8 cellular contexts compared by ENCODE assay signal in genomic region chr10:32445036-32445435, GRCh38. TPM values are rescaled to one million over a fixed set of nuclear protein-coding genes. Genes with fewer than 3 reads are reported as not detected.
DNase-seq lines count a peak whose midpoint lies in the region; ATAC-seq, FAIRE-seq and TF ChIP-seq lines count a peak whose summit lies in the region.

No MANE protein-coding gene starts in this region.

- H3K27me3 ChIP-seq in BLaER1 (no peaks in the 10 kb centered on the region), IMR-90 (ENCODE audit: control insufficient read depth, insufficient read depth, low read length) (peaks cover 3% of the 10 kb centered on the region), breast epithelium (no peaks in the 10 kb centered on the region)

- H3K9me3 Mint-ChIP-seq in nephron progenitor cell, result peaks cover 4% of the 10 kb centered on the region

- no peak overlapping the region for H2BK15ac ChIP-seq in IMR-90 (ENCODE audit: low read depth, low read length)

- CTCF ChIA-PET in IMR-90 (lab: Yijun Ruan, JAX), result interaction anchor here (1.0 to 1.7 kb wide), 2 partner anchors 9 to 67 kb away, joined by 3 to 4 read pairs; no protein-coding TSS in a partner anchor

- no peaks in the 10 kb centered on the region for H3K9me3 ChIP-seq in BLaER1
- no peaks in the 10 kb centered on the region for H3K9me3 ChIP-seq in IMR-90 (ENCODE audit: control insufficient read depth, insufficient read depth, low read length)
- no peaks in the 10 kb centered on the region for H3K9me3 ChIP-seq in breast epithelium

- H3K4me1 Mint-ChIP-seq in nephron progenitor cell, result peaks cover 14% of the 10 kb centered on the region

- no CpG with 5 or more reads among the region's 4 CpGs for WGBS in IMR-90 (ENCODE audit: extremely low coverage in 2 of 2, insufficient read length in 1 of 2), 2 experiments

- POLR2A ChIA-PET in IMR-90 (lab: Charles Lee; ENCODE audit: unreplicated experiment), result no interaction called here

- TF ChIP-seq POLR2A in IMR-90 (IDR thresholded peaks at IDR 0.05; ENCODE audit: low read depth, low read length) (no peak), breast epithelium (IDR thresholded peaks at IDR 0.05) (no peak), H54 (IDR thresholded peaks at IDR 0.05; ENCODE audit: low read depth, low read length) (no peak)

- H3K9ac ChIP-seq in BLaER1 (no peak overlapping the region), IMR-90 (ENCODE audit: low read depth, low read length) (no peak overlapping the region; the same call in 1 of the 2 replicates)

- no peaks in the 10 kb centered on the region for H3K9me1 ChIP-seq in IMR-90 (ENCODE audit: insufficient read depth, low read length)

- no peak overlapping the region for H3K56ac ChIP-seq in IMR-90 (ENCODE audit: extremely low read depth, insufficient read depth, low read length)

- FAIRE-seq in H54 (lab: Jason Lieb, UNC), result no peak

- no peak overlapping the region for H2BK20ac ChIP-seq in IMR-90 (ENCODE audit: low read depth, low read length)

- dilution Hi-C loops in IMR-90 (cut with HindIII; ENCODE audit: low sequenced_read_pairs, unreplicated experiment), result no loop called here

- H3K4me1 ChIP-seq in BLaER1 (peaks cover 21% of the 10 kb centered on the region), IMR-90 (ENCODE audit: control insufficient read depth, insufficient read depth, low read length) (no peaks in the 10 kb centered on the region; the same call in 1 of the 2 replicates), breast epithelium (no peaks in the 10 kb centered on the region)

- H3K4me2 ChIP-seq in BLaER1 (peak overlapping the region; percentile 79), IMR-90 (ENCODE audit: low read depth, low read length) (peak overlapping the region; percentile 58)

- H3K36me3 ChIP-seq in BLaER1 (no peaks in the 10 kb centered on the region), IMR-90 (ENCODE audit: control insufficient read depth, insufficient read depth, low read length) (no peaks in the 10 kb centered on the region), breast epithelium (no peaks in the 10 kb centered on the region)

- H4K91ac ChIP-seq in IMR-90 (ENCODE audit: insufficient read depth, low read depth, low read length), result no peak overlapping the region

- H3K4ac ChIP-seq in IMR-90 (ENCODE audit: low read depth, low read length), result no peak overlapping the region; the same call in 1 of the 2 replicates

- TF ChIP-seq RAD21 in IMR-90 (IDR thresholded peaks at IDR 0.05; ENCODE audit: low read length), result no peak

- intact Hi-C loops in IMR-90 (cut with micrococcal nuclease), result no loop called here
- intact Hi-C loops in breast epithelium (cut with DNase I; ENCODE audit: low total_unique reads), result no loop called here

- no peak overlapping the region for H2BK5ac ChIP-seq in IMR-90 (ENCODE audit: low read depth, low read length, poor library complexity, severe bottlenecking)

- no peak for DNase-seq in IMR-90
- DNase-seq in breast epithelium (ENCODE audit: low spot score in 2 of 2), result no peak
- no peak for DNase-seq in nephron progenitor cell
- no peak for DNase-seq in NCI-H526 (lab: John Stamatoyannopoulos, UW)
- DNase-seq in H54 (ENCODE audit: insufficient read length, low spot score), result no peak
- DNase-seq in SW480 (ENCODE audit: low spot score), result no peak

- H3K4me3 Mint-ChIP-seq in nephron progenitor cell, result peak overlapping the region; percentile 93

- H4K20me1 ChIP-seq in BLaER1 (no peaks in the 10 kb centered on the region), IMR-90 (ENCODE audit: insufficient read depth, low read length) (no peaks in the 10 kb centered on the region)

- 0 out of 2 replicates have a peak overlapping the region, but pooled peaks have one; percentile 31 for H3K14ac ChIP-seq in IMR-90 (replicated peaks; ENCODE audit: low read depth, low read length)

- peak overlapping the region; percentile 80 for H3K4me3 ChIP-seq in BLaER1
- no peak overlapping the region for H3K4me3 ChIP-seq in IMR-90 (ENCODE audit: insufficient read depth, low read depth, low read length)
- peak overlapping the region in 2 of 3 donors; percentile 78 to 79 for H3K4me3 ChIP-seq in breast epithelium

- H3K27ac ChIP-seq in BLaER1 (no peak overlapping the region), IMR-90 (ENCODE audit: insufficient read depth, low read length) (no peak overlapping the region), breast epithelium (no peak overlapping the region)

- H2AK9ac ChIP-seq in IMR-90 (replicated peaks; ENCODE audit: low read depth, low read length, poor library complexity), result no peak overlapping the region

- no peak overlapping the region for H3K23ac ChIP-seq in IMR-90 (ENCODE audit: low read depth, low read length)

- peak overlapping the region; percentile 87 to 99 for H4K8ac ChIP-seq in IMR-90 (ENCODE audit: low read depth in 2 of 2, low read length in 2 of 2)

- H3K27me3 Mint-ChIP-seq in nephron progenitor cell (ENCODE audit: low read depth, poor library complexity), result peaks cover 15% of the 10 kb centered on the region

- BruUV-seq in IMR-90 (replicated peaks; lab: Mats Ljungman, UMichigan), result no TSS peak

- H3K79me1 ChIP-seq in IMR-90 (ENCODE audit: low read depth in 1 of 2, low read length in 2 of 2), result peaks cover 13 to 16% of the 10 kb centered on the region in 2 experiments

- ATAC-seq in IMR-90 (ENCODE audit: low read depth), result no peak
- ATAC-seq in GM19452 (IDR thresholded peaks at IDR 0.05; ENCODE audit: unreplicated experiment), result no peak

- H3K27ac Mint-ChIP-seq in nephron progenitor cell, result no peak overlapping the region

- H2AK5ac ChIP-seq in IMR-90 (ENCODE audit: low read depth, low read length), result 0 out of 2 replicates have a peak overlapping the region, but pooled peaks have one; percentile 7

- no peak overlapping the region for H2AFZ ChIP-seq in IMR-90 (replicated peaks; ENCODE audit: low read length, poor library complexity)

- no peak overlapping the region for H3K18ac ChIP-seq in IMR-90 (ENCODE audit: low read depth, low read length)

- no peak overlapping the region for H2BK120ac ChIP-seq in IMR-90 (ENCODE audit: low read depth, low read length)

- no peaks in the 10 kb centered on the region for H3K36me3 Mint-ChIP-seq in nephron progenitor cell (ENCODE audit: low read depth)

- H4K5ac ChIP-seq in IMR-90 (ENCODE audit: low read depth, low read length), result peak overlapping the region; percentile 12; the same call in 1 of the 2 replicates

- in situ Hi-C loops in IMR-90 (cut with MboI; ENCODE audit: low sequenced_read_pairs), result no loop called here

- no peak for TF ChIP-seq CTCF in IMR-90 (conservative IDR thresholded peaks at IDR 0.05; ENCODE audit: low read depth, low read length)
- TF ChIP-seq CTCF in breast epithelium (IDR thresholded peaks at IDR 0.05), result no peak
- no peak for TF ChIP-seq CTCF in nephron progenitor cell (IDR thresholded peaks at IDR 0.05)

TF ChIP-seq in IMR-90, 13 proteins besides CTCF, POLR2A, EP300 and RAD21:
- no peak for TF ChIP-seq CEBPB (IDR thresholded peaks at IDR 0.05; ENCODE audit: low read depth, low read length)
- no peak for TF ChIP-seq BHLHE40 (IDR thresholded peaks at IDR 0.05; ENCODE audit: low read depth, low read length)
- no peak for TF ChIP-seq MAZ (IDR thresholded peaks at IDR 0.05; ENCODE audit: borderline replicate concordance, low read depth, low read length)
- TF ChIP-seq ELK1 (IDR thresholded peaks at IDR 0.05; ENCODE audit: borderline replicate concordance, low read depth, low read length), result no peak
- no peak for TF ChIP-seq MAFK (IDR thresholded peaks at IDR 0.05; ENCODE audit: low read depth, low read length)
- no peak for TF ChIP-seq CHD1 (IDR thresholded peaks at IDR 0.05; ENCODE audit: low read depth, low read length)
- no peak for TF ChIP-seq RFX5 (IDR thresholded peaks at IDR 0.05; ENCODE audit: low read depth, low read length)
- no peak for TF ChIP-seq RCOR1 (IDR thresholded peaks at IDR 0.05; ENCODE audit: insufficient replicate concordance, low read length)
- TF ChIP-seq NFE2L2 (IDR thresholded peaks at IDR 0.05; ENCODE audit: low read depth, low read length), result no peak
- no peak for TF ChIP-seq SMC3 (IDR thresholded peaks at IDR 0.05; ENCODE audit: low read depth, low read length)
- no peak for TF ChIP-seq FOS (IDR thresholded peaks at IDR 0.05; ENCODE audit: low read depth, low read length)
- no peak for TF ChIP-seq USF2 (IDR thresholded peaks at IDR 0.05; ENCODE audit: low read depth, low read length)
- TF ChIP-seq MXI1 (IDR thresholded peaks at IDR 0.05; ENCODE audit: borderline replicate concordance, low read depth, low read length), result no peak

RNA-seq across cellular contexts. Expression of gene CCDC7, which starts 0.9 kb away (rescaled TPM):
- total RNA-seq in IMR-90 (2012; rRNA removed), result 3.9 and 4.3 TPM in 2 replicates
- polyA plus RNA-seq in IMR-90 (2012; rRNA removed), result 0.37 and 0.74 TPM in 2 replicates
- 0.05 and 0.10 TPM in 2 replicates for polyA plus RNA-seq in IMR-90 (2012; cell fraction: cytosol; rRNA removed)
- polyA plus RNA-seq in IMR-90 (2012; cell fraction: nucleus; rRNA removed; ENCODE audit: low replicate concordance), result 0.33 and 1.6 TPM in 2 replicates
- 10 to 100 TPM; 16.3 to 46.7 (median 34.7) TPM for total RNA-seq in breast epithelium
